In genomic region chr15:34367128-34368081, GRCh38 we compare ENCODE assay signal across 1 cellular context.
TF ChIP-seq lines count a peak whose summit lies in the region.

Gene LPCAT4, minus strand, starts transcription at chr15:34367196. Its CDS starts 96 bp downstream, at chr15:34367100.

TF ChIP-seq in HepG2, 621 proteins besides CTCF, POLR2A, EP300 and RAD21 (continued from another document and continues in another):
- no peak for TF ChIP-seq ZXDC (CRISPR knock-in tag; IDR thresholded peaks at IDR 0.05)
- peak; percentile 57; the same call in 1 of the 2 replicates for TF ChIP-seq TFE3 (CRISPR knock-in tag; IDR thresholded peaks at IDR 0.05)
- no peak for TF ChIP-seq HNF1A (IDR thresholded peaks at IDR 0.05; ENCODE audit: low read depth)
- TF ChIP-seq HNF1A (CRISPR knock-in tag; IDR thresholded peaks at IDR 0.05; ENCODE audit: borderline replicate concordance): peak; percentile 25; the same call in 1 of the 2 replicates
- no peak for TF ChIP-seq REXO4 (CRISPR knock-in tag; IDR thresholded peaks at IDR 0.05; ENCODE audit: borderline replicate concordance)
- peak; percentile 53; the same call in 1 of the 2 replicates for TF ChIP-seq TMF1 (CRISPR knock-in tag; IDR thresholded peaks at IDR 0.05; ENCODE audit: low read depth)
- TF ChIP-seq CREB1 (IDR thresholded peaks at IDR 0.05): no peak
- TF ChIP-seq CREB1 (CRISPR knock-in tag; IDR thresholded peaks at IDR 0.05): no peak
- TF ChIP-seq ZNF512B (CRISPR knock-in tag; IDR thresholded peaks at IDR 0.05; ENCODE audit: borderline replicate concordance): peak; percentile 85; the same call in 1 of the 2 replicates
- TF ChIP-seq ZNF235 (CRISPR knock-in tag; IDR thresholded peaks at IDR 0.05; ENCODE audit: borderline replicate concordance): no peak
- TF ChIP-seq MATR3 (CRISPR knock-in tag; IDR thresholded peaks at IDR 0.05): no peak
- peak; percentile 85; the same call in 1 of the 2 replicates for TF ChIP-seq MYC (CRISPR knock-in tag; IDR thresholded peaks at IDR 0.05; ENCODE audit: borderline replicate concordance)
- TF ChIP-seq BCL6 (CRISPR knock-in tag; IDR thresholded peaks at IDR 0.05): peak; percentile 49; the same call in 1 of the 2 replicates
- TF ChIP-seq ZBTB37 (CRISPR knock-in tag; IDR thresholded peaks at IDR 0.05): no peak
- peak; percentile 79 for TF ChIP-seq ZNF501 (CRISPR knock-in tag; IDR thresholded peaks at IDR 0.05)
- no peak for TF ChIP-seq CENPX (CRISPR knock-in tag; IDR thresholded peaks at IDR 0.05)
- no peak for TF ChIP-seq ZEB1 (IDR thresholded peaks at IDR 0.05; ENCODE audit: insufficient replicate concordance, low read depth)
- peak; percentile 78 for TF ChIP-seq ZFP1 (CRISPR knock-in tag; IDR thresholded peaks at IDR 0.05)
- no peak for TF ChIP-seq ZNF207 (IDR thresholded peaks at IDR 0.05; ENCODE audit: borderline replicate concordance)
- 0 out of 2 replicates have a peak, but pooled peaks have one; percentile 30 for TF ChIP-seq ZNF142 (CRISPR knock-in tag; IDR thresholded peaks at IDR 0.05)
- peak; percentile 24; the same call in 1 of the 2 replicates for TF ChIP-seq FOXA3 (CRISPR knock-in tag; IDR thresholded peaks at IDR 0.05)
- peak; percentile 89 for TF ChIP-seq ZMAT3 (CRISPR knock-in tag; conservative IDR thresholded peaks at IDR 0.05)
- no peak for TF ChIP-seq AGO1 (IDR thresholded peaks at IDR 0.05; ENCODE audit: low read depth, low read length, poor library complexity, severe bottlenecking)
- no peak for TF ChIP-seq ATF7 (IDR thresholded peaks at IDR 0.05)
- TF ChIP-seq ATF7 (CRISPR knock-in tag; IDR thresholded peaks at IDR 0.05): no peak
- TF ChIP-seq PRDM4 (CRISPR knock-in tag; IDR thresholded peaks at IDR 0.05; ENCODE audit: borderline replicate concordance): no peak
- TF ChIP-seq PRPF4 (IDR thresholded peaks at IDR 0.05; ENCODE audit: low read depth, low read length, poor library complexity, severe bottlenecking): no peak
- TF ChIP-seq SP5 (CRISPR knock-in tag; IDR thresholded peaks at IDR 0.05; ENCODE audit: borderline replicate concordance, low read depth): peak; percentile 14; the same call in 1 of the 2 replicates
- TF ChIP-seq HCFC1 (IDR thresholded peaks at IDR 0.05; ENCODE audit: low read depth, low read length): no peak
